In the genomic region with DNA sequence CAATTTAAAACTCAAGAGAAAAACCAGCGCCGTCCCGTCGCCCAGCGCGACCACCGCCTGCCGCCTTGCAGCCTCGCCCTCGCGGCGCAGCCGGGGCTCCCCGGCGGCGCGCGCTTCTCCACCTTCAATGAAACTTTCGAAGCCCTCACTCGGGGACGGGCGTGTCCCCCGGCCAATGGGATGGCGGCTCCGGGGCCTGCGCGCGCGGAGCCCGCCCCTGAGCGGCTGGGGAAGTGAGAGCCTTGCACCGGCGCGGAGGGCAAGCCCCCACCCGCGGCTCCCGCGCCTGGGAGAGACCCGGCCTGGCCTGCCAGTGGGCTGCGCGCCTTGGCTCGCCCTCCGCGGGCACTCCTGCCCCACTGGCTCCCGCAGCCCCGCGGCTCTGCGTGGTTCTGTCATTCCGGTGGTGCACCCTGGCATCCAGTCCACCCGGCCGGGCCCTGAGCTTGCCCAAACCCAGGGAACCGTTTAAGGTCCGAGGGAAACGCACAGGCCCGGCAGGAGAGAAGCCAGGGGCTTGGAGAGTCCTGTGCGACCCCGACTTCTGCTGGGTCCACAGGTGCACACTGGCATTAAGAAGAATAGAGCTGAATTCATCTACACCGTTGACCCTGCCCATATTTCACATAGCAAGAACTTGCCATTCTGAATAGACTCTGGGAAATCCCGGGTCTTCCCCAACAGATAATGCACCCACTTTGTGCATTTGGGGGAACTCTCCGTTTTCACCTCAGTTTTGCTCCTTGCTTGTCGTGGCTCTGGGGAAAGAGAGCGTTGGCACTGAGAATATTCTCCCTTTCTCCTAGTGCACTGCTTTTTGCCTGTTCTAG, we compare ENCODE assay signal across 8 cellular contexts. TPM values are rescaled to one million over a fixed set of nuclear protein-coding genes. Genes with fewer than 3 reads are reported as not detected.
A peak's percentile ranks its signal among the peaks of the same experiment; 100 is the strongest.
DNase-seq lines count a peak whose midpoint lies in the region; ATAC-seq and TF ChIP-seq lines count a peak whose summit lies in the region.

Gene PIEZO2 (minus strand): TSS at position 129 of the 830 bp plus-strand sequence. CDS start 981 bp downstream, outside the sequence.

- TF ChIP-seq CTCF in AG10803 (conservative IDR thresholded peaks at IDR 0.05; ENCODE audit: low read length) (no peak), brain microvascular endothelial cell (IDR thresholded peaks at IDR 0.05; ENCODE audit: low read depth, low read length, missing control alignments) (no peak), natural killer cell (IDR thresholded peaks at IDR 0.05) (no peak), HFFc6 (IDR thresholded peaks at IDR 0.05) (no peak)

- H3K27me3 ChIP-seq in HUES48 (ENCODE audit: control insufficient read depth, insufficient read depth, low read length) (peaks cover 73% of the 10 kb centered on the region), brain microvascular endothelial cell (replicated peaks) (no peaks in the 10 kb centered on the region)

- H3K9ac ChIP-seq in HUES48 (ENCODE audit: low read depth, low read length), result no peak within 1 kb of the TSS; the same call in 1 of the 2 replicates

- H3K4me1 Mint-ChIP-seq in stimulated activated naive CD8-positive, alpha-beta T cell treated with anti-CD3 and anti-CD28 coated beads, Interleukin-15, amount 100 ng/mL, for 72 hours, result peaks cover 6% of the 10 kb centered on the region
- H3K4me1 Mint-ChIP-seq in natural killer cell (no peaks in the 10 kb centered on the region), HFFc6 (ENCODE audit: low read depth) (no peaks in the 10 kb centered on the region)

- H3K4me3 ChIP-seq in AG10803 (ENCODE audit: low read length), result peak within 1 kb of the TSS; percentile 29
- H3K4me3 ChIP-seq in HUES48 (ENCODE audit: low read depth, low read length), result peak within 1 kb of the TSS; percentile 64
- peak within 1 kb of the TSS; percentile 69 for H3K4me3 ChIP-seq in brain microvascular endothelial cell (ENCODE audit: low read depth, low read length)

- ATAC-seq in GM19035 (IDR thresholded peaks at IDR 0.05; ENCODE audit: unreplicated experiment), result peak; percentile 71
- ATAC-seq in stimulated activated naive CD8-positive, alpha-beta T cell treated with anti-CD3 and anti-CD28 coated beads, Interleukin-15, amount 100 ng/mL, for 72 hours, result peak; percentile 51
- ATAC-seq in natural killer cell, result no peak

- in situ Hi-C loops in brain microvascular endothelial cell (cut with HindIII; ENCODE audit: low pct_ligation_motif_present, low sequenced_read_pairs), result no loop called here

- no peak within 1 kb of the TSS for H3K27ac ChIP-seq in HUES48 (ENCODE audit: low read depth, low read length)
- H3K27ac ChIP-seq in brain microvascular endothelial cell, result peak within 1 kb of the TSS; percentile 0

- DNase-seq in AG10803 (ENCODE audit: low read depth), result peak; percentile 24
- peak; percentile 69 for DNase-seq in brain microvascular endothelial cell
- peak; percentile 13 for DNase-seq in kidney tubule cell (ENCODE audit: low spot score)
- DNase-seq in stimulated activated naive CD8-positive, alpha-beta T cell treated with anti-CD3 and anti-CD28 coated beads, Interleukin-15, amount 100 ng/mL, for 72 hours, result peak in 1 of 2 donors; percentile 10
- DNase-seq in natural killer cell, result no peak
- DNase-seq in HFFc6, result no peak

- intact Hi-C loops in natural killer cell (cut with micrococcal nuclease), result no loop called here

- H3K4me3 Mint-ChIP-seq in stimulated activated naive CD8-positive, alpha-beta T cell treated with anti-CD3 and anti-CD28 coated beads, Interleukin-15, amount 100 ng/mL, for 72 hours, result peak within 1 kb of the TSS in 1 of 2 donors; percentile 26
- H3K4me3 Mint-ChIP-seq in natural killer cell (no peak within 1 kb of the TSS), HFFc6 (no peak within 1 kb of the TSS)

- H3K4me1 ChIP-seq in HUES48 (ENCODE audit: control insufficient read depth, insufficient read depth, low read length), result peaks cover 44% of the 10 kb centered on the region

- H3K9me3 ChIP-seq in HUES48 (ENCODE audit: control insufficient read depth, insufficient read depth, low read length), result no peaks in the 10 kb centered on the region

- H3K36me3 ChIP-seq in HUES48 (ENCODE audit: control insufficient read depth, insufficient read depth, low read length), result no peaks in the 10 kb centered on the region
- H3K36me3 ChIP-seq in brain microvascular endothelial cell (replicated peaks), result no peaks in the 10 kb centered on the region

- H3K27ac Mint-ChIP-seq in stimulated activated naive CD8-positive, alpha-beta T cell treated with anti-CD3 and anti-CD28 coated beads, Interleukin-15, amount 100 ng/mL, for 72 hours, result no peak within 1 kb of the TSS
- H3K27ac Mint-ChIP-seq in natural killer cell, result no peak within 1 kb of the TSS
- H3K27ac Mint-ChIP-seq in HFFc6, result no peak within 1 kb of the TSS

- H3K9me3 Mint-ChIP-seq in stimulated activated naive CD8-positive, alpha-beta T cell treated with anti-CD3 and anti-CD28 coated beads, Interleukin-15, amount 100 ng/mL, for 72 hours, result no peaks in the 10 kb centered on the region
- H3K9me3 Mint-ChIP-seq in natural killer cell (no peaks in the 10 kb centered on the region), HFFc6 (no peaks in the 10 kb centered on the region)

- H3K27me3 Mint-ChIP-seq in stimulated activated naive CD8-positive, alpha-beta T cell treated with anti-CD3 and anti-CD28 coated beads, Interleukin-15, amount 100 ng/mL, for 72 hours, result peaks cover 58% of the 10 kb centered on the region
- H3K27me3 Mint-ChIP-seq in natural killer cell (ENCODE audit: low read depth in 2 of 2) (peaks cover 26 to 39% of the 10 kb centered on the region in 2 donors), HFFc6 (ENCODE audit: insufficient read depth) (peaks cover 32% of the 10 kb centered on the region)

- H3K36me3 Mint-ChIP-seq in natural killer cell (no peaks in the 10 kb centered on the region), HFFc6 (ENCODE audit: low read depth) (no peaks in the 10 kb centered on the region)

RNA-seq across cellular contexts. Expression of gene PIEZO2, which starts in this region (rescaled TPM):
- total RNA-seq in natural killer cell, result not detected
- not detected for total RNA-seq in HFFc6 (2021; fragmentation: NEBNext Ultra II Directional; extraction: Animal tissue kit (Norgen Biotek cat#: 25700))

Comparison
In these comparisons a context has a peak if more than half of its experiments do, and no peak if none do; other contexts are left out.
1. DNase-seq: peak in AG10803 (single experiment), brain microvascular endothelial cell (single experiment) and kidney tubule cell (single experiment); none in natural killer cell (single experiment) and HFFc6 (single experiment).
2. ATAC-seq: peak in GM19035 (single experiment) and stimulated activated naive CD8-positive, alpha-beta T cell treated with anti-CD3 and anti-CD28 coated beads, Interleukin-15, amount 100 ng/mL, for 72 hours (single experiment); none in natural killer cell (0 of 3).
3. Peak in every context shown above with its lines, with median percentiles within 50 percentile points of each other: H3K4me3 ChIP-seq.